ENCODE assay signal across 29 cellular contexts in the genomic region with DNA sequence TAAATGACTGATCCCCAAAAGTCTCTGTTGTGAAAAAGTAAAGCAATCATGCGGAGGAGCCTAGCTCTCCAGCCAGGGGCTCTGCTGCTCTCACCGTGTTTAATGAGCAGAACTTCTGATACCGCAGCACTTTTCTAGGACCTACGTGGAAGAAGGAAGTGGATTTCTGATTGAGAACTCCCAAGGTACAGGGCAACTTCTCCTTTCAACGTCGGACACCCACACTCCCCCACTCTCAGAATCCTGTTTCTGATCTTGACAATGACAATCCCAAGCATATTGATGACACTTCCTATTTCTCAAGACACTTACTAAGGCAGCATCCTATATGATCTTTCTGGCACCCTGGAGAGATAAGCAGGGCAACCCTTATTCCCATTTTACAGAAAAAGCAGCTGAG.
"Had no signal": no experiment of that assay in that cellular context is flagged by ENCODE, and none has a peak within 500 bp of the region (broad histone marks: within the 10 kb centered on the region; RNA-seq: fewer than 3 reads in every experiment).

No MANE protein-coding gene starts in this region.

- ATAC-seq: activated CD8-positive, alpha-beta memory T cell treated with anti-CD3 and anti-CD28 coated beads, Interleukin-2, amount 10 ng/mL, durations not matched to agents 7 days and 5 days; Panc1; T-cell; T-helper 17 cell had no signal

- H3K27me3 ChIP-seq: ascending aorta, cardiac muscle cell, colonic mucosa, SJCRH30 had no signal

- H3K27ac ChIP-seq: ascending aorta, cardiac muscle cell, colonic mucosa, SJCRH30, SK-N-MC, WERI-Rb-1 had no signal

- H3K4me3 ChIP-seq: ascending aorta, cardiac muscle cell, colonic mucosa, SJCRH30, SK-N-MC had no signal

- H3K4me1 ChIP-seq: ascending aorta, colonic mucosa, SJCRH30 had no signal

- DNase-seq: activated CD4-positive, alpha-beta memory T cell treated with anti-CD3 and anti-CD28 coated beads, Interleukin-2, amount 10 ng/mL, durations not matched to agents 7 days and 5 days; activated CD4-positive, alpha-beta T cell treated with anti-CD3 and anti-CD28 coated beads for 1 hour; activated CD4-positive, alpha-beta T cell treated with anti-CD3 and anti-CD28 coated beads for 48 hours; activated CD4-positive, CD25-positive, alpha-beta regulatory T cell; activated CD8-positive, alpha-beta memory T cell treated with anti-CD3 and anti-CD28 coated beads for 24 hours; activated CD8-positive, alpha-beta memory T cell treated with anti-CD3 and anti-CD28 coated beads, Interleukin-2, amount 10 ng/mL, durations not matched to agents 7 days and 5 days; activated CD8-positive, alpha-beta memory T cell treated with anti-CD3 and anti-CD28 coated beads, Interleukin-2, amount 50 U/mL, for 48 hours; activated effector memory CD4-positive, alpha-beta T cell treated with Interleukin-2 at 50 U/mL for 16 hours; activated naive CD4-positive, alpha-beta T cell treated with anti-CD3 and anti-CD28 coated beads, Interleukin-2, amount 10 ng/mL, durations not matched to agents 7 days and 5 days; activated naive CD8-positive, alpha-beta T cell treated with anti-CD3 and anti-CD28 coated beads for 36 hours; activated T-cell treated with anti-CD3 and anti-CD28 coated beads, Interleukin-2, amount 50 U/mL, for 48 hours; amniotic stem cell; colonic mucosa; MV-4-11; NCI-H1092 treated with DMSO at 0.1 percent for 48 hours; NCI-H1417; NCI-H146; NCI-H1930; NCI-H345; NK-92 treated with Interleukin-12 subunit alpha and Interleukin-12 subunit beta, amount 100 ng/mL, for 24 hours; SHP77; SJCRH30; T-cell; T-helper 17 cell; WERI-Rb-1 had no signal

- H3K36me3 ChIP-seq: ascending aorta, cardiac muscle cell, colonic mucosa, SJCRH30, WERI-Rb-1 had no signal

- H3K9me3 ChIP-seq: ascending aorta, colonic mucosa, SJCRH30 had no signal
